9 cellular contexts compared by ENCODE assay signal in the genomic region with DNA sequence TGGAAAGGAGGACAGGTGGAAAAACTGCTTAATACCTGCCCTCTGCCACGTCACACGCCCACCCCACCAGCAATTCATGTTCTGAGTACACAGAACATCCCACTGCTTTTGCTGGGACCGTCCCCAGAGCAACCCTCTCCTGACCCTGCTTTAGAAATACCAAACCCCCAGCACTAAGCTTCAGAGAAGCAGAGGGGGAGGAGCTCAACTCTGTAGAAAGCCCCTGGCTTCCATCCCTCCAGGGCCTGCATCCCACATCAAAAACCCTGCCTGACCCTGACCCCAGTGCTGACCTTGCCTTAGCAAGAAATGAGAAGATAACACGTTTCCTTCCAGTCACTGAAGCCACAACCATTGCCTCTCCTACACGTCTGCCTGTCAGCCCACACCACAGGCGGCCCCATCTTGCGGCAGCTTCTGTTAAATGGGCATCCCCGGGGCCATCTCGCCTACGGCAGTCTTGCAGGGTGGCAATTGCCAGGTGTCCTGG. TPM values are rescaled to one million over a fixed set of nuclear protein-coding genes. Genes with fewer than 3 reads are reported as not detected.
A peak's percentile ranks its signal among the peaks of the same experiment; 100 is the strongest.
DNase-seq lines count a peak whose midpoint lies in the region; ATAC-seq and TF ChIP-seq lines count a peak whose summit lies in the region.
"Had no signal": no experiment of that assay in that cellular context is flagged by ENCODE, and none has a peak within 500 bp of the region (broad histone marks: within the 10 kb centered on the region; RNA-seq: fewer than 3 reads in every experiment).

No MANE protein-coding gene starts in this region.

- WGBS in H9 (ENCODE audit: extremely low coverage, insufficient read length, low lambda C conversion rate): no CpG with 5 or more reads among the region's 10 CpGs

- H2BK120ac ChIP-seq in H9 (ENCODE audit: low read depth, low read length, poor library complexity, severe bottlenecking): no peak overlapping the region

- H4K8ac ChIP-seq in H9 (replicated peaks; ENCODE audit: insufficient read length, low read depth, low read length): no peak overlapping the region

- H3K9ac ChIP-seq in Karpas-422 (ENCODE audit: low read length): no peak overlapping the region
- no peak overlapping the region for H3K9ac ChIP-seq in H9 (ENCODE audit: extremely low read depth, insufficient read length, low read length)

- H3K36me3 ChIP-seq in naive thymus-derived CD4-positive, alpha-beta T cell (ENCODE audit: control insufficient read depth in 2 of 3, insufficient read depth in 3 of 3, low read length in 3 of 3): no peaks in the 10 kb centered on the region
- no peaks in the 10 kb centered on the region for H3K36me3 ChIP-seq in Karpas-422 (ENCODE audit: insufficient read depth, low read length)

- ATAC-seq in HG02642 (IDR thresholded peaks at IDR 0.05; ENCODE audit: poor library complexity, unreplicated experiment): peak; percentile 44
- ATAC-seq in activated CD4-positive, alpha-beta T cell treated with anti-CD3 and anti-CD28 coated beads for 36 hours: peak; percentile 88
- ATAC-seq in naive thymus-derived CD4-positive, alpha-beta T cell: peak; percentile 49

- no peak overlapping the region for H2AK5ac ChIP-seq in H9 (ENCODE audit: insufficient read length, low read length)

- H3K23ac ChIP-seq in H9 (ENCODE audit: insufficient read length, low read depth, low read length): no peak overlapping the region

- H3K79me1 ChIP-seq in H9 (ENCODE audit: insufficient read depth, low read depth, low read length, poor library complexity, severe bottlenecking): no peaks in the 10 kb centered on the region

- H3K4me1 Mint-ChIP-seq in activated CD4-positive, alpha-beta T cell treated with anti-CD3 and anti-CD28 coated beads for 36 hours: peaks cover 89% of the 10 kb centered on the region
- H3K4me1 Mint-ChIP-seq in naive thymus-derived CD4-positive, alpha-beta T cell: peaks cover 37 to 85% (median 60%) of the 10 kb centered on the region in 7 donors
- peaks cover 5 to 16% of the 10 kb centered on the region in 2 experiments; a peak in 3 of 4 replicates for H3K4me1 Mint-ChIP-seq in H9

- no peak overlapping the region for H3T11ph ChIP-seq in H9 (ENCODE audit: low read length)

- H2BK20ac ChIP-seq in H9 (ENCODE audit: low read depth, low read length, poor library complexity, severe bottlenecking): no peak overlapping the region

- peaks cover 72% of the 10 kb centered on the region for H3K36me3 Mint-ChIP-seq in activated CD4-positive, alpha-beta T cell treated with anti-CD3 and anti-CD28 coated beads for 36 hours (ENCODE audit: low read depth)
- H3K36me3 Mint-ChIP-seq in naive thymus-derived CD4-positive, alpha-beta T cell: peaks cover 0 to 36% (median 0%) of the 10 kb centered on the region in 5 donors
- no peaks in the 10 kb centered on the region for H3K36me3 Mint-ChIP-seq in H9 (ENCODE audit: insufficient read depth in 1 of 3, low read depth in 3 of 3)
- H3K36me3 Mint-ChIP-seq: IgD-negative memory B cell had no signal

- peak overlapping the region; percentile 97 for H3K27ac Mint-ChIP-seq in activated CD4-positive, alpha-beta T cell treated with anti-CD3 and anti-CD28 coated beads for 36 hours
- peak overlapping the region; percentile 32 to 99 (median 68) for H3K27ac Mint-ChIP-seq in naive thymus-derived CD4-positive, alpha-beta T cell
- no peak overlapping the region for H3K27ac Mint-ChIP-seq in H9
- H3K27ac Mint-ChIP-seq: IgD-negative memory B cell had no signal

- no peak overlapping the region for H4K5ac ChIP-seq in H9 (ENCODE audit: insufficient read length, low read depth, low read length)

- no peaks in the 10 kb centered on the region for H3K9me3 Mint-ChIP-seq in activated CD4-positive, alpha-beta T cell treated with anti-CD3 and anti-CD28 coated beads for 36 hours (ENCODE audit: low read depth)
- peaks cover 0 to 3% (median 0%) of the 10 kb centered on the region in 11 donors for H3K9me3 Mint-ChIP-seq in naive thymus-derived CD4-positive, alpha-beta T cell
- H3K9me3 Mint-ChIP-seq in H9: no peaks in the 10 kb centered on the region
- H3K9me3 Mint-ChIP-seq: IgD-negative memory B cell had no signal

- peak overlapping the region; percentile 78 for H3K4me3 Mint-ChIP-seq in activated CD4-positive, alpha-beta T cell treated with anti-CD3 and anti-CD28 coated beads for 36 hours
- H3K4me3 Mint-ChIP-seq in naive thymus-derived CD4-positive, alpha-beta T cell: peak overlapping the region in 8 of 10 donors; percentile 3 to 94 (median 79)
- no peak overlapping the region for H3K4me3 Mint-ChIP-seq in H9

- H2AFZ ChIP-seq in Karpas-422 (ENCODE audit: low read length) (no peak overlapping the region), H9 (ENCODE audit: low read length) (no peak overlapping the region)

- no peak overlapping the region for H3K4me3 ChIP-seq in GM12865 (ENCODE audit: low read depth, low read length)
- no peak overlapping the region for H3K4me3 ChIP-seq in naive thymus-derived CD4-positive, alpha-beta T cell (ENCODE audit: low read length)
- H3K4me3 ChIP-seq in Karpas-422 (ENCODE audit: low read length): no peak overlapping the region

- H3K9me3 ChIP-seq in naive thymus-derived CD4-positive, alpha-beta T cell (ENCODE audit: control insufficient read depth in 2 of 3, low read length in 3 of 3): no peaks in the 10 kb centered on the region
- no peaks in the 10 kb centered on the region for H3K9me3 ChIP-seq in Karpas-422 (ENCODE audit: low read length)
- H3K9me3 ChIP-seq in H9 (ENCODE audit: control insufficient read depth, low read depth, low read length): no peaks in the 10 kb centered on the region

- H2BK12ac ChIP-seq in H9 (ENCODE audit: insufficient read length, low read depth, low read length): no peak overlapping the region

- no peak overlapping the region for H2BK5ac ChIP-seq in H9 (ENCODE audit: insufficient read length, low read length)

- H4K91ac ChIP-seq in H9 (ENCODE audit: insufficient read length, low read depth, low read length): no peak overlapping the region

- H3K9me2 ChIP-seq in Karpas-422 (replicated peaks; ENCODE audit: insufficient read depth, low read length): no peaks in the 10 kb centered on the region

- H3K4me1 ChIP-seq in naive thymus-derived CD4-positive, alpha-beta T cell (ENCODE audit: control insufficient read depth in 2 of 2, insufficient read depth in 2 of 2, low read length in 2 of 2): peaks cover 14 to 44% of the 10 kb centered on the region in 2 donors
- H3K4me1 ChIP-seq in Karpas-422 (ENCODE audit: low read length) (peaks cover 7% of the 10 kb centered on the region; the same call in 1 of the 2 replicates), H9 (ENCODE audit: insufficient read depth, low read length) (peaks cover 4% of the 10 kb centered on the region; the same call in 1 of the 2 replicates)

- no peak overlapping the region for H3K14ac ChIP-seq in H9 (ENCODE audit: insufficient read depth, low read length)

- intact Hi-C loops in activated CD4-positive, alpha-beta T cell treated with anti-CD3 and anti-CD28 coated beads for 36 hours (cut with DNase I, micrococcal nuclease): loop anchor here (1.0 to 10.0 kb wide), 12 partner anchors 18 to 490 kb away; a partner anchor contains a TSS
- intact Hi-C loops in naive thymus-derived CD4-positive, alpha-beta T cell (cut with micrococcal nuclease): loop anchor here in 1 of 2 donors (1.0 to 10.0 kb wide), 4 partner anchors 19 to 1360 kb away; a partner anchor contains a TSS

- TF ChIP-seq CTCF in GM12865 (IDR thresholded peaks at IDR 0.05; ENCODE audit: insufficient read depth, low read depth, low read length, missing control alignments) (no peak), H9 (conservative IDR thresholded peaks at IDR 0.05) (no peak)

- no peaks in the 10 kb centered on the region for H3K27me3 Mint-ChIP-seq in activated CD4-positive, alpha-beta T cell treated with anti-CD3 and anti-CD28 coated beads for 36 hours
- H3K27me3 Mint-ChIP-seq in naive thymus-derived CD4-positive, alpha-beta T cell: no peaks in the 10 kb centered on the region
- H3K27me3 Mint-ChIP-seq in H9 (ENCODE audit: low read depth): peaks cover 17% of the 10 kb centered on the region

- no peaks in the 10 kb centered on the region for H3K27me3 ChIP-seq in naive thymus-derived CD4-positive, alpha-beta T cell (ENCODE audit: control insufficient read depth in 2 of 2, insufficient read depth in 2 of 2, low read length in 2 of 2)
- H3K27me3 ChIP-seq in Karpas-422 (ENCODE audit: low read length): no peaks in the 10 kb centered on the region
- H3K27me3 ChIP-seq in H9 (ENCODE audit: insufficient read depth, low read length): no peaks in the 10 kb centered on the region; the same call in 1 of the 2 replicates

- no peak overlapping the region for H3K56ac ChIP-seq in H9 (ENCODE audit: insufficient read length, low read depth, low read length)

- POLR2A ChIA-PET in activated CD4-positive, alpha-beta T cell treated with anti-CD3 and anti-CD28 coated beads for 36 hours (lab: Charles Lee): interaction anchor here (0.6 to 4.5 kb wide), 15 partner anchors 10 to 1350 kb away, joined by 3 to 69 read pairs (median 6); a partner anchor contains a TSS
- POLR2A ChIA-PET in naive thymus-derived CD4-positive, alpha-beta T cell (lab: Charles Lee): interaction anchor here (0.7 to 2.8 kb wide), 3 partner anchors 18 to 175 kb away, joined by 3 to 13 read pairs (median 3); a partner anchor contains a TSS

- H4K20me1 ChIP-seq in Karpas-422 (ENCODE audit: insufficient read depth, low read depth, low read length): no peaks in the 10 kb centered on the region
- no peaks in the 10 kb centered on the region for H4K20me1 ChIP-seq in H9 (ENCODE audit: control insufficient read depth, insufficient read depth, insufficient read length)

- H3K18ac ChIP-seq in H9 (ENCODE audit: insufficient read length, low read depth, low read length): no peak overlapping the region

- H3K79me2 ChIP-seq in Karpas-422 (ENCODE audit: low read length): no peaks in the 10 kb centered on the region
- H3K79me2 ChIP-seq in H9 (ENCODE audit: insufficient read depth, low read length): no peaks in the 10 kb centered on the region

- peak; percentile 82 for DNase-seq in GM12865 (ENCODE audit: low read depth)
- DNase-seq in activated CD4-positive, alpha-beta T cell treated with anti-CD3 and anti-CD28 coated beads for 36 hours: peak; percentile 95
- peak in 1 of 9 donors; percentile 85 for DNase-seq in naive thymus-derived CD4-positive, alpha-beta T cell
- no peak for DNase-seq in Karpas-422
- DNase-seq in NCI-H345 treated with DMSO at 0.1 percent for 48 hours (lab: John Stamatoyannopoulos, UW; ENCODE audit: unreplicated experiment): no peak
- no peak for DNase-seq in Kasumi-1 (lab: John Stamatoyannopoulos, UW)
- no peak for DNase-seq in H9

- no peak overlapping the region for H3K4ac ChIP-seq in H9 (ENCODE audit: low read depth, low read length)

- CTCF ChIA-PET in activated CD4-positive, alpha-beta T cell treated with anti-CD3 and anti-CD28 coated beads for 36 hours (lab: Charles Lee): interaction anchor here (0.5 to 4.0 kb wide), 20 partner anchors 10 to 730 kb away, joined by 3 to 24 read pairs (median 6); a partner anchor contains a TSS
- CTCF ChIA-PET in naive thymus-derived CD4-positive, alpha-beta T cell (lab: Charles Lee): interaction anchor here (0.6 to 1.7 kb wide), 10 partner anchors 12 to 646 kb away, joined by 3 to 6 read pairs (median 4); a partner anchor contains a TSS

- peaks cover 3% of the 10 kb centered on the region for H3K23me2 ChIP-seq in H9 (ENCODE audit: insufficient read length, low read depth, low read length, poor library complexity, severe bottlenecking)

- no peak overlapping the region for H3K27ac ChIP-seq in naive thymus-derived CD4-positive, alpha-beta T cell (ENCODE audit: low read depth, low read length)
- H3K27ac ChIP-seq in Karpas-422 (ENCODE audit: low read length) (no peak overlapping the region), H9 (ENCODE audit: insufficient read length, low read depth, low read length) (no peak overlapping the region)

- no peak overlapping the region for H2BK15ac ChIP-seq in H9 (ENCODE audit: low read depth, low read length)

- H3K4me2 ChIP-seq in Karpas-422 (ENCODE audit: low read depth, low read length, poor library complexity, severe bottlenecking) (no peak overlapping the region), H9 (ENCODE audit: insufficient read depth, insufficient read length, low read length) (no peak overlapping the region)

RNA-seq across cellular contexts. Expression of a gene that starts 19.7 kb away (rescaled TPM):
- total RNA-seq in activated CD4-positive, alpha-beta T cell treated with anti-CD3 and anti-CD28 coated beads for 36 hours: 100 to 1,000 TPM; 108 to 124 TPM
- total RNA-seq in naive thymus-derived CD4-positive, alpha-beta T cell: 10 to 100 TPM in 2 of 5 experiments, 1 to 10 TPM in 3; 1.6 to 82.6 (median 2.9) TPM
- polyA plus RNA-seq in naive thymus-derived CD4-positive, alpha-beta T cell: 1 to 10 TPM in 1 of 2 donors, under 1 TPM in 1; 0.11 to 1.4 TPM
- not detected in 2 replicates for total RNA-seq in Karpas-422 (2014; rRNA removed; shearing (Covaris generic); ENCODE audit: low replicate concordance)
- 0.61 and 0.70 TPM in 2 replicates for total RNA-seq in H9 (2021)

Comparison
In these comparisons a context has a peak if more than half of its experiments do, and no peak if none do; other contexts are left out.
1. DNase-seq: peak in GM12865 (single experiment) and activated CD4-positive, alpha-beta T cell treated with anti-CD3 and anti-CD28 coated beads for 36 hours (single experiment); none in Karpas-422 (single experiment), NCI-H345 treated with DMSO at 0.1 percent for 48 hours (single experiment), Kasumi-1 (0 of 2) and H9 (single experiment).
2. H3K27ac Mint-ChIP-seq: peak in activated CD4-positive, alpha-beta T cell treated with anti-CD3 and anti-CD28 coated beads for 36 hours (single experiment) and naive thymus-derived CD4-positive, alpha-beta T cell (9 of 9); none in H9 (0 of 3).
3. H3K4me3 Mint-ChIP-seq: peak in activated CD4-positive, alpha-beta T cell treated with anti-CD3 and anti-CD28 coated beads for 36 hours (single experiment) and naive thymus-derived CD4-positive, alpha-beta T cell (8 of 10); none in H9 (0 of 2).
4. Peak in every context shown above with its lines, with median percentiles within 50 percentile points of each other: ATAC-seq.